1 cellular context compared by ENCODE assay signal in the genomic region with DNA sequence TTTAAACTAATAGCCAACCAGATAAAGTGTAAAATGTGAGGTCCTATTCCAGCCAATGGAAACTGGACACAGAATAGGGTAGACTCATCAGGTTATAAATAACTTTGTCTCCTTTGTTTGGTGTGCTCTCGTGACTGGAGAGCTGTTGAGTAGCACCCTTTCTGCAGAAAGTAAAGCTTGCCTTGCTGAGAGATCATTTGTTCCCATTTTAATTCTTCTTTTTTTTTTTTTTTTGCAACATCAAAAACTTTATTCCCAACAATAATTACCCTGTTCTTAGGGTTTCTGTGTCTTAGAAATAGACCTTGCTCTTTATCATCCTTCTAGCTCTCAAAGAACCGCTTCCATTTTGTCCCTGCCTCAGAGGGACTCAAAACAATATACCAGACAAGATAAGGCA.
TF ChIP-seq lines count a peak whose summit lies in the region.

No MANE protein-coding gene starts in this region.

TF ChIP-seq in H1, 55 proteins besides CTCF, POLR2A, EP300 and RAD21 (continued from another document):
- no peak for TF ChIP-seq BACH1 (IDR thresholded peaks at IDR 0.05; ENCODE audit: low read length)
TF ChIP-seq in H1: peak in this region for 0.
